Comparison of ENCODE assay signal across 24 cellular contexts in genomic region chr2:43592443-43592842, GRCh38. TPM values are rescaled to one million over a fixed set of nuclear protein-coding genes. Genes with fewer than 3 reads are reported as not detected.
DNase-seq lines count a peak whose midpoint lies in the region; ATAC-seq and TF ChIP-seq lines count a peak whose summit lies in the region.
"Had no signal": no experiment of that assay in that cellular context is flagged by ENCODE, and none has a peak within 500 bp of the region (broad histone marks: within the 10 kb centered on the region; RNA-seq: fewer than 3 reads in every experiment).

No MANE protein-coding gene starts in this region.

- no peaks in the 10 kb centered on the region for H3K9me3 Mint-ChIP-seq in neural crest cell
- H3K9me3 Mint-ChIP-seq: CD8-positive, alpha-beta T cell; memory B cell; nephron; stimulated activated naive B cell treated with anti-CD40 and anti-IgM and Interleukin-4, amounts not matched to agents 10 μg/mL and 1 μg/mL and 100 μg/mL, for 72 hours had no signal

- peaks cover 27% of the 10 kb centered on the region for H3K4me1 Mint-ChIP-seq in neural crest cell

- H3K4me3 Mint-ChIP-seq in neural crest cell = peak overlapping the region; percentile 66
- H3K4me3 Mint-ChIP-seq: CD8-positive, alpha-beta T cell; memory B cell; stimulated activated naive B cell treated with anti-CD40 and anti-IgM and Interleukin-4, amounts not matched to agents 10 μg/mL and 1 μg/mL and 100 μg/mL, for 72 hours had no signal

- H3K27me3 Mint-ChIP-seq in neural crest cell (ENCODE audit: low read depth) = no peaks in the 10 kb centered on the region
- H3K27me3 Mint-ChIP-seq: memory B cell; stimulated activated naive B cell treated with anti-CD40 and anti-IgM and Interleukin-4, amounts not matched to agents 10 μg/mL and 1 μg/mL and 100 μg/mL, for 72 hours had no signal

- no peaks in the 10 kb centered on the region for H3K27me3 ChIP-seq in brain microvascular endothelial cell (replicated peaks)
- H3K27me3 ChIP-seq: heart left ventricle, upper lobe of left lung had no signal

- no peak overlapping the region for H3K4me3 ChIP-seq in brain microvascular endothelial cell (ENCODE audit: low read depth, low read length)
- H3K4me3 ChIP-seq: heart left ventricle, upper lobe of left lung had no signal

- ATAC-seq in GM21786 (IDR thresholded peaks at IDR 0.05; ENCODE audit: unreplicated experiment) = no peak
- ATAC-seq: CD8-positive, alpha-beta T cell; heart left ventricle; stimulated activated naive B cell treated with anti-CD40 and anti-IgM and Interleukin-4, amounts not matched to agents 10 μg/mL and 1 μg/mL and 100 μg/mL, for 72 hours had no signal

- DNase-seq in DMS79 treated with DMSO at 0.1 percent for 48 hours (lab: John Stamatoyannopoulos, UW) (peak; percentile 28), DMS79 (lab: John Stamatoyannopoulos, UW) (no peak), HS-27A (ENCODE audit: low read depth) (peak; percentile 50), brain microvascular endothelial cell (peak; percentile 60), neural crest cell (ENCODE audit: low read depth, low spot score) (no peak), hypothalamus (lab: John Stamatoyannopoulos, UW) (no peak), mesenteric fat pad (ENCODE audit: low spot score) (no peak)
- DNase-seq: activated CD8-positive, alpha-beta memory T cell treated with anti-CD3 and anti-CD28 coated beads, Interleukin-2, amount 50 U/mL, for 4 hours; activated naive CD4-positive, alpha-beta T cell; CD8-positive, alpha-beta T cell; dermis blood vessel endothelial cell; heart left ventricle; MM.1S; NCI-H187 treated with DMSO at 0.1 percent for 48 hours; NCI-H510A treated with DMSO at 0.1 percent for 48 hours; OCI-M1; stimulated activated naive B cell treated with anti-CD40 and anti-IgM and Interleukin-4, amounts not matched to agents 10 μg/mL and 1 μg/mL and 100 μg/mL, for 72 hours; T1000 had no signal

- peaks cover 5% of the 10 kb centered on the region for H3K36me3 Mint-ChIP-seq in neural crest cell (ENCODE audit: low read depth)
- H3K36me3 Mint-ChIP-seq: memory B cell had no signal

- peaks cover 8% of the 10 kb centered on the region for H3K36me3 ChIP-seq in brain microvascular endothelial cell (replicated peaks)

- TF ChIP-seq CTCF in brain microvascular endothelial cell (IDR thresholded peaks at IDR 0.05; ENCODE audit: low read depth, low read length, missing control alignments) = peak; percentile 39
- no peak for TF ChIP-seq CTCF in neural crest cell (conservative IDR thresholded peaks at IDR 0.05)

- in situ Hi-C loops in brain microvascular endothelial cell (cut with HindIII; ENCODE audit: low pct_ligation_motif_present, low sequenced_read_pairs) = no loop called here

- no peak overlapping the region for H3K27ac Mint-ChIP-seq in neural crest cell (ENCODE audit: unreplicated experiment)
- H3K27ac Mint-ChIP-seq: CD8-positive, alpha-beta T cell; memory B cell; nephron; stimulated activated naive B cell treated with anti-CD40 and anti-IgM and Interleukin-4, amounts not matched to agents 10 μg/mL and 1 μg/mL and 100 μg/mL, for 72 hours had no signal

- peak overlapping the region; percentile 35 for H3K27ac ChIP-seq in brain microvascular endothelial cell
- H3K27ac ChIP-seq: 22Rv1, epithelial cell of prostate, heart left ventricle, upper lobe of left lung had no signal

RNA-seq across cellular contexts. Expression of gene THADA, which starts 3.4 kb away (rescaled TPM):
- total RNA-seq in neural crest cell (33.7 and 33.8 TPM in 2 replicates), mesenteric fat pad (38.0 TPM)

RNA-seq across cellular contexts. Expression of gene PLEKHH2, which starts 44.6 kb away (rescaled TPM):
- total RNA-seq in neural crest cell = 1.9 and 2.1 TPM in 2 replicates
- 11.4 TPM for total RNA-seq in mesenteric fat pad

Comparison
In these comparisons a context has a peak if more than half of its experiments do, and no peak if none do; other contexts are left out.
1. DNase-seq: peak in DMS79 treated with DMSO at 0.1 percent for 48 hours (single experiment), HS-27A (single experiment) and brain microvascular endothelial cell (single experiment); none in DMS79 (single experiment), neural crest cell (single experiment), hypothalamus (0 of 51) and mesenteric fat pad (single experiment).